ENCODE assay signal across 4 cellular contexts in the genomic region with DNA sequence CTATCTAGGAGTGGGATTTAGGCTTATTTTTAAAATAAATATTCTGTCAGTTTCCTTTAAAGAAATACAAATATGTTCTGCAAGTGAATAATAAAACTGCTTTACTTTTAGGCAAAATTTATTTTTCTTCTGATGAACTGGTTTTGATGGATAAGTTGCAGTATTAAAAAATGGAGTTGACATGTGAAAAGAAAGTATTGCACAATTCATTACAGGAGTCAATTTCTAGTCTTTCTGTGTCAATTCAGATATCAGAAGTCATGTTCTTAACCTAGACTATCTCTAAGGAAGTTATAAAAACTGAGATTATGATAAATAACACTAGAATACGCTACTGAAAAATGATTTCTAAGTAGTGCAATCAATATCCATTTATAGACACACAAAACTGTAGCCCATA.
TF ChIP-seq lines count a peak whose summit lies in the region.

No MANE protein-coding gene starts in this region.

TF ChIP-seq in HepG2, 621 proteins besides CTCF, POLR2A, EP300 and RAD21:
- TF ChIP-seq ATF2 (CRISPR knock-in tag; IDR thresholded peaks at IDR 0.05) = no peak
- peak; percentile 45; the same call in 1 of the 2 replicates for TF ChIP-seq CEBPB (IDR thresholded peaks at IDR 0.05; ENCODE audit: borderline replicate concordance, low read depth, low read length)

TF ChIP-seq in IMR-90, 13 proteins besides CTCF, POLR2A, EP300 and RAD21:
- no peak for TF ChIP-seq MAFK (IDR thresholded peaks at IDR 0.05; ENCODE audit: low read depth, low read length)
- TF ChIP-seq NFE2L2 (IDR thresholded peaks at IDR 0.05; ENCODE audit: low read depth, low read length) = no peak
- TF ChIP-seq CHD1 (IDR thresholded peaks at IDR 0.05; ENCODE audit: low read depth, low read length) = no peak
- TF ChIP-seq CEBPB (IDR thresholded peaks at IDR 0.05; ENCODE audit: low read depth, low read length) = peak; percentile 62
- TF ChIP-seq, protein P1, sequence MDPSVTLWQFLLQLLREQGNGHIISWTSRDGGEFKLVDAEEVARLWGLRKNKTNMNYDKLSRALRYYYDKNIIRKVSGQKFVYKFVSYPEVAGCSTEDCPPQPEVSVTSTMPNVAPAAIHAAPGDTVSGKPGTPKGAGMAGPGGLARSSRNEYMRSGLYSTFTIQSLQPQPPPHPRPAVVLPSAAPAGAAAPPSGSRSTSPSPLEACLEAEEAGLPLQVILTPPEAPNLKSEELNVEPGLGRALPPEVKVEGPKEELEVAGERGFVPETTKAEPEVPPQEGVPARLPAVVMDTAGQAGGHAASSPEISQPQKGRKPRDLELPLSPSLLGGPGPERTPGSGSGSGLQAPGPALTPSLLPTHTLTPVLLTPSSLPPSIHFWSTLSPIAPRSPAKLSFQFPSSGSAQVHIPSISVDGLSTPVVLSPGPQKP (IDR thresholded peaks at IDR 0.05; ENCODE audit: borderline replicate concordance, low read depth, low read length) = no peak
- no peak for TF ChIP-seq SMC3 (IDR thresholded peaks at IDR 0.05; ENCODE audit: low read depth, low read length)

TF ChIP-seq in K562, 482 proteins besides CTCF, POLR2A, EP300 and RAD21:
- TF ChIP-seq ZNF644 (tag; IDR thresholded peaks at IDR 0.05; ENCODE audit: low read depth) (no peak), TBP (optimal IDR thresholded peaks at IDR 0.05; ENCODE audit: low read depth, low read length) (no peak), NR2F6 (CRISPR knock-in tag; IDR thresholded peaks at IDR 0.05) (no peak), CEBPG (CRISPR knock-in tag; IDR thresholded peaks at IDR 0.05) (no peak), CEBPG (tag; conservative IDR thresholded peaks at IDR 0.05 in 1 of 2, IDR thresholded peaks at IDR 0.05 in 1 of 2) (peak in 1 of 2 experiments; percentile 68; a peak in 2 of 4 replicates), CEBPB (tag; IDR thresholded peaks at IDR 0.05) (peak; percentile 79), ZNF165 (CRISPR knock-in tag; IDR thresholded peaks at IDR 0.05; ENCODE audit: borderline replicate concordance) (no peak), TFE3 (CRISPR knock-in tag; IDR thresholded peaks at IDR 0.05) (no peak), CCAR2 (IDR thresholded peaks at IDR 0.05; ENCODE audit: low read depth, low read length) (no peak), HMG20A (CRISPR knock-in tag; conservative IDR thresholded peaks at IDR 0.05) (no peak)

TF ChIP-seq in H1, 55 proteins besides CTCF, POLR2A, EP300 and RAD21:
- peak; percentile 5; the same call in 1 of the 2 replicates for TF ChIP-seq CEBPB (IDR thresholded peaks at IDR 0.05; ENCODE audit: low read depth, low read length)
- TF ChIP-seq MAFK (IDR thresholded peaks at IDR 0.05; ENCODE audit: low read depth, low read length) = no peak
- no peak for TF ChIP-seq BACH1 (IDR thresholded peaks at IDR 0.05; ENCODE audit: low read length)
- TF ChIP-seq, protein P2, sequence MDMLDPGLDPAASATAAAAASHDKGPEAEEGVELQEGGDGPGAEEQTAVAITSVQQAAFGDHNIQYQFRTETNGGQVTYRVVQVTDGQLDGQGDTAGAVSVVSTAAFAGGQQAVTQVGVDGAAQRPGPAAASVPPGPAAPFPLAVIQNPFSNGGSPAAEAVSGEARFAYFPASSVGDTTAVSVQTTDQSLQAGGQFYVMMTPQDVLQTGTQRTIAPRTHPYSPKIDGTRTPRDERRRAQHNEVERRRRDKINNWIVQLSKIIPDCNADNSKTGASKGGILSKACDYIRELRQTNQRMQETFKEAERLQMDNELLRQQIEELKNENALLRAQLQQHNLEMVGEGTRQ (IDR thresholded peaks at IDR 0.05; ENCODE audit: low read length) = no peak
- no peak for TF ChIP-seq KDM4A (IDR thresholded peaks at IDR 0.05; ENCODE audit: low read depth, low read length, severe bottlenecking)
